In genomic region chr19:16135410-16136127, GRCh38 we compare ENCODE assay signal across 2 cellular contexts.
TF ChIP-seq lines count a peak whose summit lies in the region.

No MANE protein-coding gene starts in this region.

TF ChIP-seq in GM23338, 12 proteins besides CTCF, POLR2A, EP300 and RAD21:
- TF ChIP-seq ETS1 (IDR thresholded peaks at IDR 0.05), result no peak
- no peak for TF ChIP-seq STAT1 (IDR thresholded peaks at IDR 0.05; ENCODE audit: unreplicated experiment)
- no peak for TF ChIP-seq CREB1 (CRISPR knock-in tag; IDR thresholded peaks at IDR 0.05; ENCODE audit: low read depth)
- no peak for TF ChIP-seq ZNF331 (CRISPR knock-in tag; IDR thresholded peaks at IDR 0.05; ENCODE audit: low read depth)
- TF ChIP-seq POLR2AphosphoS5 (IDR thresholded peaks at IDR 0.05; ENCODE audit: low read depth), result no peak
- TF ChIP-seq ZNF462 (CRISPR knock-in tag; IDR thresholded peaks at IDR 0.05), result no peak
- TF ChIP-seq ZNF114 (CRISPR knock-in tag; IDR thresholded peaks at IDR 0.05), result no peak
- no peak for TF ChIP-seq JUNB (IDR thresholded peaks at IDR 0.05; ENCODE audit: unreplicated experiment)
- no peak for TF ChIP-seq REST (IDR thresholded peaks at IDR 0.05; ENCODE audit: unreplicated experiment)
- no peak for TF ChIP-seq NANOG (IDR thresholded peaks at IDR 0.05; ENCODE audit: borderline replicate concordance)
- no peak for TF ChIP-seq EZH2phosphoT487 (IDR thresholded peaks at IDR 0.05; ENCODE audit: unreplicated experiment)
- no peak for TF ChIP-seq EZH2 (IDR thresholded peaks at IDR 0.05; ENCODE audit: low read depth, unreplicated experiment)

TF ChIP-seq in WTC11, 78 proteins besides CTCF, POLR2A, EP300 and RAD21:
- TF ChIP-seq ZNF416 (CRISPR knock-in tag; IDR thresholded peaks at IDR 0.05) (no peak), TCF7 (CRISPR knock-in tag; IDR thresholded peaks at IDR 0.05; ENCODE audit: low read depth) (no peak), ZNF263 (CRISPR knock-in tag; IDR thresholded peaks at IDR 0.05; ENCODE audit: low read depth) (no peak), FOXP4 (CRISPR knock-in tag; IDR thresholded peaks at IDR 0.05) (no peak), RELA (CRISPR knock-in tag; IDR thresholded peaks at IDR 0.05; ENCODE audit: borderline replicate concordance) (no peak), ZNF219 (CRISPR knock-in tag; IDR thresholded peaks at IDR 0.05; ENCODE audit: borderline replicate concordance) (no peak), ATF1 (CRISPR knock-in tag; IDR thresholded peaks at IDR 0.05) (no peak), ZNF532 (CRISPR knock-in tag; IDR thresholded peaks at IDR 0.05; ENCODE audit: borderline replicate concordance) (no peak)
